In genomic region chr2:51919395-51919794, GRCh38 we compare ENCODE assay signal across 18 cellular contexts.
DNase-seq lines count a peak whose midpoint lies in the region; ATAC-seq, FAIRE-seq and TF ChIP-seq lines count a peak whose summit lies in the region.
"Had no signal": no experiment of that assay in that cellular context is flagged by ENCODE, and none has a peak within 500 bp of the region (broad histone marks: within the 10 kb centered on the region; RNA-seq: fewer than 3 reads in every experiment).

No MANE protein-coding gene starts in this region.

- DNase-seq in MV-4-11 (lab: John Stamatoyannopoulos, UW) (peak; percentile 7), choroid plexus epithelial cell (ENCODE audit: low read depth) (peak; percentile 76), non-pigmented ciliary epithelial cell (ENCODE audit: low read depth) (peak; percentile 27), NCI-H526 (lab: John Stamatoyannopoulos, UW) (no peak), colonic mucosa (no peak)
- DNase-seq: activated CD4-positive, alpha-beta T cell treated with anti-CD3 and anti-CD28 coated beads, Interleukin-2, amount 50 U/mL, for 4 hours; CD4-positive, CD25-positive, alpha-beta regulatory T cell; DMS153; Karpas-422; OCI-M1; stimulated activated CD4-positive, alpha-beta T cell treated with anti-CD3 and anti-CD28 coated beads, Interleukin-12 subunit alpha, Interleukin-12 subunit beta, amount 100 ng/mL, for 4 hours; T-helper 17 cell had no signal

- no peak overlapping the region for H3K27ac ChIP-seq in colonic mucosa
- H3K27ac ChIP-seq: suprapubic skin had no signal

- H3K27me3 ChIP-seq in colonic mucosa = no peaks in the 10 kb centered on the region
- H3K27me3 ChIP-seq: suprapubic skin had no signal

- H3K9me3 ChIP-seq in colonic mucosa = no peaks in the 10 kb centered on the region
- H3K9me3 ChIP-seq: suprapubic skin had no signal

- intact Hi-C loops in colonic mucosa (cut with DNase I) = no loop called here

- ATAC-seq in HG03135 (IDR thresholded peaks at IDR 0.05; ENCODE audit: unreplicated experiment) (no peak), HG02884 (IDR thresholded peaks at IDR 0.05; ENCODE audit: unreplicated experiment) (no peak)
- ATAC-seq: left lobe of liver, T-helper 17 cell had no signal

- H3K4me1 ChIP-seq in colonic mucosa = no peaks in the 10 kb centered on the region
- H3K4me1 ChIP-seq: suprapubic skin had no signal

- H3K36me3 ChIP-seq in colonic mucosa = no peaks in the 10 kb centered on the region
- H3K36me3 ChIP-seq: suprapubic skin had no signal

- peak; percentile 11 for FAIRE-seq in G401.6 (lab: Jason Lieb, UNC)
- FAIRE-seq: colon had no signal

- H3K4me3 ChIP-seq in choroid plexus epithelial cell (ENCODE audit: low read depth, low read length) (no peak overlapping the region), colonic mucosa (no peak overlapping the region)
- H3K4me3 ChIP-seq: suprapubic skin had no signal

- TF ChIP-seq CTCF in choroid plexus epithelial cell (conservative IDR thresholded peaks at IDR 0.05; ENCODE audit: low read depth, low read length) (no peak), colonic mucosa (IDR thresholded peaks at IDR 0.05) (no peak)

- no peak overlapping the region for H3K9ac ChIP-seq in colonic mucosa (ENCODE audit: low read depth in 2 of 2, low read length in 2 of 2)

Comparison
In these comparisons a context has a peak if more than half of its experiments do, and no peak if none do; other contexts are left out.
1. DNase-seq: peak in MV-4-11 (single experiment), choroid plexus epithelial cell (single experiment) and non-pigmented ciliary epithelial cell (single experiment); none in NCI-H526 (0 of 2) and colonic mucosa (single experiment).